ENCODE assay signal across 8 cellular contexts in the genomic region with DNA sequence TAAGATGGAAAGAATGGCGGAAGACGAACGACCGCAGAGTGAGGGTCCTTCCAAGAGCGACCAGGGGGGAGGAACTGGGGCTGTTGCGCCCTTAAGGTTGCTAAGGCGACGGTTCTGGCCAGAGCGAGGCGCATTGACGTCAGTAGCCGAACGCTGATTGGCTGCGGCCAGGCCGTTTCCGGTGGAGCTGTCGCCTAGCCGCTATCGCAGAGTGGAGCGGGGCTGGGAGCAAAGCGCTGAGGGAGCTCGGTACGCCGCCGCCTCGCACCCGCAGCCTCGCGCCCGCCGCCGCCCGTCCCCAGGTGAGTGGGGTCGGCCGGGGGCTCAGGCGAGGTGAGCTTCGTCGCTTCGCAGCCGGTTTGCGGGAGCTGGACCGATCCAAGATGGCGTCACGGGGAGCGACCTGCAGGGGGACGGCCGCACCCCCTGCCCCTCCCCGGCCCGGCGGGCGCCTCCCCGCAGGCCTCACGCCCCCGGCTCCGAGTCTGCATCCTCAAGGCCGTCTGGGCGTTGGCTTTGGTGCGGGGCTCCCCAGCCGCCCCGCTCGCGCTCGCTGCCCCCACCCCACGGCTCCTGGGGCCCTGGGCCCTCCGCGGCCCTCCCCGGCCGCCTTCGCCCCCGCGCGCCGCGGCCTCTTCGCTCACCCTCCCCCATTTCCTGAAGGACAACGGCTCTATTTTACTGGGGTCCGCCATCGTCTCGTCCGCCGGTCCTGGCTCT. TPM values are rescaled to one million over a fixed set of nuclear protein-coding genes. Genes with fewer than 3 reads are reported as not detected.
DNase-seq lines count a peak whose midpoint lies in the region; ATAC-seq and TF ChIP-seq lines count a peak whose summit lies in the region.

A gene (plus strand): TSS at position 184 of the 720 bp plus-strand sequence. CDS start 2,970 bp downstream, outside the sequence.

- H3K4me3 ChIP-seq in astrocyte of the cerebellum (ENCODE audit: low read depth, low read length), result peak within 1 kb of the TSS; percentile 93
- peak within 1 kb of the TSS; percentile 64 to 75 for H3K4me3 ChIP-seq in uterus

- no peaks in the 10 kb centered on the region for H3K9me3 ChIP-seq in uterus

- intact Hi-C loops in uterus (cut with DNase I; ENCODE audit: low total_unique reads), result no loop called here

- TF ChIP-seq CTCF in astrocyte of the cerebellum (IDR thresholded peaks at IDR 0.05; ENCODE audit: low read depth, low read length, missing control alignments) (no peak), uterus (IDR thresholded peaks at IDR 0.05) (peak in 2 of 4 experiments; percentile 11 to 32)

- peaks cover 0 to 3% of the 10 kb centered on the region in 2 donors for H3K4me1 ChIP-seq in uterus

- ATAC-seq in GM18517 (IDR thresholded peaks at IDR 0.05; ENCODE audit: unreplicated experiment) (peak; percentile 90), HG03039 (IDR thresholded peaks at IDR 0.05; ENCODE audit: unreplicated experiment) (peak; percentile 86)

- DNase-seq in NCI-H2081 (lab: John Stamatoyannopoulos, UW), result peak; percentile 95 to 97
- peak; percentile 91 for DNase-seq in T-helper 9 cell
- DNase-seq in astrocyte of the cerebellum (ENCODE audit: low read depth), result peak; percentile 89
- peak; percentile 95 for DNase-seq in hepatic stellate cell (ENCODE audit: low spot score)
- peak; percentile 97 for DNase-seq in putamen (ENCODE audit: low spot score)
- DNase-seq in uterus, result peak; percentile 95

- H3K27ac ChIP-seq in uterus, result peak within 1 kb of the TSS; percentile 99

- H3K27me3 ChIP-seq in uterus, result no peaks in the 10 kb centered on the region

- H3K36me3 ChIP-seq in uterus, result no peaks in the 10 kb centered on the region

- TF ChIP-seq POLR2A in uterus (IDR thresholded peaks at IDR 0.05), result peak; percentile 72 to 95

- in situ Hi-C loops in astrocyte of the cerebellum (cut with HindIII; ENCODE audit: low sequenced_read_pairs), result no loop called here

RNA-seq across cellular contexts. Expression of the gene that starts here (rescaled TPM):
- 100 to 1,000 TPM; 171 to 532 (median 388) TPM for total RNA-seq in uterus

Comparison
In these comparisons a context has a peak if more than half of its experiments do, and no peak if none do; other contexts are left out.
1. Peak in every context shown above with its lines: DNase-seq, ATAC-seq, H3K4me3 ChIP-seq and H3K27ac ChIP-seq.